Comparison of ENCODE assay signal across 19 cellular contexts in genomic region chr15:40450047-40450446, GRCh38.
"Had no signal": no experiment of that assay in that cellular context is flagged by ENCODE, and none has a peak within 500 bp of the region (broad histone marks: within the 10 kb centered on the region; RNA-seq: fewer than 3 reads in every experiment).

No MANE protein-coding gene starts in this region.

- H3K27ac ChIP-seq: cardiac muscle cell, coronary artery, epithelial cell of prostate, gastrocnemius medialis, heart right ventricle, spleen, testis, VCaP had no signal

- H3K27me3 ChIP-seq: cardiac muscle cell, gastrocnemius medialis, heart right ventricle, spleen, testis had no signal

- H3K4me3 Mint-ChIP-seq: T-helper 2 cell treated with Interferon-gamma antibody and Interleukin-4, amounts not matched to agents 5 μg/mL and 100 μg/mL, for 36 hours had no signal

- H3K9me3 ChIP-seq: gastrocnemius medialis, heart right ventricle, mucosa of descending colon, spleen, testis had no signal

- H3K27ac Mint-ChIP-seq: T-helper 2 cell treated with Interferon-gamma antibody and Interleukin-4, amounts not matched to agents 5 μg/mL and 100 μg/mL, for 36 hours had no signal

- H3K36me3 ChIP-seq: cardiac muscle cell, gastrocnemius medialis, heart right ventricle, spleen had no signal

- DNase-seq: activated CD4-positive, alpha-beta T cell treated with anti-CD3 and anti-CD28 coated beads for 4 hours; activated CD8-positive, alpha-beta memory T cell treated with anti-CD3 and anti-CD28 coated beads for 24 hours; activated T-cell treated with anti-CD3 and anti-CD28 coated beads for 4 hours; effector CD8-positive, alpha-beta T cell; gastrocnemius medialis; heart right ventricle; mammary epithelial cell; mucosa of descending colon; spleen; stimulated activated CD4-positive, alpha-beta T cell treated with anti-CD3 and anti-CD28 coated beads, Interleukin-1b, Interleukin-23, amount 100 ng/mL, for 48 hours; stimulated activated naive CD4-positive, alpha-beta T cell treated with Interleukin-2 at 50 U/mL for 16 hours; testis had no signal

- ATAC-seq: gastrocnemius medialis, heart right ventricle, left lobe of liver, mucosa of descending colon, sciatic nerve had no signal

- H3K4me3 ChIP-seq: cardiac muscle cell, coronary artery, gastrocnemius medialis, heart right ventricle, mucosa of descending colon, spleen, testis had no signal

- H3K9me3 Mint-ChIP-seq: T-helper 2 cell treated with Interferon-gamma antibody and Interleukin-4, amounts not matched to agents 5 μg/mL and 100 μg/mL, for 36 hours had no signal
